ENCODE assay signal across 9 cellular contexts in genomic region chr10:108048898-108049297, GRCh38.
"Had no signal": no experiment of that assay in that cellular context is flagged by ENCODE, and none has a peak within 500 bp of the region (broad histone marks: within the 10 kb centered on the region; RNA-seq: fewer than 3 reads in every experiment).

No MANE protein-coding gene starts in this region.

- H3K4me2 ChIP-seq: GM23338 had no signal

- DNase-seq: GM23248, GOT3, H7, H9, HCEC 1CT, HFFc6 had no signal

- H3K9me3 ChIP-seq: HAP-1 had no signal

- H3K9ac ChIP-seq: GM23248 had no signal

- ATAC-seq: GM23338, HCT116 had no signal

- H3K4me3 ChIP-seq: GM23248, GM23338, HAP-1 had no signal

- H2AFZ ChIP-seq: GM23248 had no signal

- H3K36me3 ChIP-seq: HAP-1 had no signal

- H3K27ac ChIP-seq: GM23248 had no signal
